ENCODE assay signal across 8 cellular contexts in the genomic region with DNA sequence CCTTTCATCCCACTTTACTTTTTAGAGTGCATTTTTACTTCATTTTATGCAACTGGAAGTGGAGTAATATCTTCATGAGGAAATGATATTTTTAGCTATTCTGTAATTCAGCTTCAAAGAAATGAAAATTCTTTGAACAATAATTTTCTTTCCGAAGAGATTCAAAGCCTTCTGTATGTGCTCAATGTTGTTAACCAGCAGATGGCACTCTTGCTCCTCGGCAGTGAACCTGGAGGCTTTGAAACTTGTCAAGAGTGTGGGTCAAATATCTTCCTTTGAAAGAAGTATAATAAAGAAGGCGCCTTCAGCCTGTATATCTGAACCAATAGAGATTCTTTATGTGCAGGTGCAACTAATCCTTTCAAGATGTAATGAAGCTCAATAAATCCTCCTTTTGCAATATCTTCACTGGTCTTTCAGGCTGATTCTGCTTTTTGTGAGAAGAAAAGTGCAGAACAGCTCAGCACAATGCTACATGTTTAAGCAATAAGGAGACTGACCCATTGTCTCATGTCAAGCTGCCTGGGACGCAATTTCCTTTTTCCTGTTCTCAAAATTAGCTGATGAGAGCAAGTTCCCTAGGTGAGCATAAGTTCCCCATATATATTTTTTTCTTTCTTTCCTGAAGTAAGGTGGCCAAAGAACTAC.
DNase-seq lines count a peak whose midpoint lies in the region; ATAC-seq, FAIRE-seq and TF ChIP-seq lines count a peak whose summit lies in the region.

No MANE protein-coding gene starts in this region.

- no peak for DNase-seq in D721Med (ENCODE audit: insufficient read length, low spot score)
- DNase-seq in NCI-H510A treated with DMSO at 0.1 percent for 48 hours (lab: John Stamatoyannopoulos, UW): peak; percentile 60
- DNase-seq in activated CD4-positive, alpha-beta T cell treated with anti-CD3 and anti-CD28 coated beads, Interleukin-2, amount 50 U/mL, for 48 hours: peak; percentile 38 to 52
- peak in 8 of 9 donors; percentile 13 to 68 (median 58) for DNase-seq in naive thymus-derived CD4-positive, alpha-beta T cell
- no peak for DNase-seq in type B pancreatic cell (ENCODE audit: extremely low spot score, unreplicated experiment)

- POLR2A ChIA-PET in naive thymus-derived CD4-positive, alpha-beta T cell (lab: Charles Lee): no interaction called here

- intact Hi-C loops in naive thymus-derived CD4-positive, alpha-beta T cell (cut with micrococcal nuclease): loop anchor here (1.0 to 2.0 kb wide), 5 partner anchors 40 to 1815 kb away; no protein-coding TSS in a partner anchor

- H3K4me1 Mint-ChIP-seq in naive thymus-derived CD4-positive, alpha-beta T cell: peaks cover 0 to 5% (median 3%) of the 10 kb centered on the region in 7 donors
- peaks cover 11% of the 10 kb centered on the region for H3K4me1 Mint-ChIP-seq in type B pancreatic cell (ENCODE audit: unreplicated experiment)

- H3K27ac ChIP-seq in naive thymus-derived CD4-positive, alpha-beta T cell (ENCODE audit: low read depth, low read length): no peak overlapping the region

- no peaks in the 10 kb centered on the region for H3K9me3 ChIP-seq in naive thymus-derived CD4-positive, alpha-beta T cell (ENCODE audit: control insufficient read depth in 2 of 3, low read length in 3 of 3)

- no peaks in the 10 kb centered on the region for H3K36me3 ChIP-seq in naive thymus-derived CD4-positive, alpha-beta T cell (ENCODE audit: control insufficient read depth in 2 of 3, insufficient read depth in 3 of 3, low read length in 3 of 3)

- ATAC-seq in GM19395 (IDR thresholded peaks at IDR 0.05; ENCODE audit: unreplicated experiment) (peak; percentile 83), HG03442 (IDR thresholded peaks at IDR 0.05; ENCODE audit: unreplicated experiment) (peak; percentile 78), esophagus mucosa (peak; percentile 58)
- ATAC-seq in naive thymus-derived CD4-positive, alpha-beta T cell: peak; percentile 63

- H3K9me3 Mint-ChIP-seq in naive thymus-derived CD4-positive, alpha-beta T cell: no peaks in the 10 kb centered on the region
- H3K9me3 Mint-ChIP-seq in type B pancreatic cell: no peaks in the 10 kb centered on the region

- peaks cover 0 to 4% (median 0%) of the 10 kb centered on the region in 5 donors for H3K27me3 Mint-ChIP-seq in naive thymus-derived CD4-positive, alpha-beta T cell
- H3K27me3 Mint-ChIP-seq in type B pancreatic cell: no peaks in the 10 kb centered on the region

- no peaks in the 10 kb centered on the region for H3K4me1 ChIP-seq in naive thymus-derived CD4-positive, alpha-beta T cell (ENCODE audit: control insufficient read depth in 2 of 2, insufficient read depth in 2 of 2, low read length in 2 of 2)

- H3K4me3 Mint-ChIP-seq in naive thymus-derived CD4-positive, alpha-beta T cell: no peak overlapping the region
- H3K4me3 Mint-ChIP-seq in type B pancreatic cell: no peak overlapping the region

- no peak overlapping the region for H3K4me3 ChIP-seq in naive thymus-derived CD4-positive, alpha-beta T cell (ENCODE audit: low read length)

- no peaks in the 10 kb centered on the region for H3K27me3 ChIP-seq in naive thymus-derived CD4-positive, alpha-beta T cell (ENCODE audit: control insufficient read depth in 2 of 2, insufficient read depth in 2 of 2, low read length in 2 of 2)

- H3K27ac Mint-ChIP-seq in naive thymus-derived CD4-positive, alpha-beta T cell: no peak overlapping the region
- H3K27ac Mint-ChIP-seq in type B pancreatic cell: no peak overlapping the region

- CTCF ChIA-PET in naive thymus-derived CD4-positive, alpha-beta T cell (lab: Charles Lee): interaction anchor here (0.7 to 4.6 kb wide), 11 partner anchors 10 to 1620 kb away, joined by 3 to 44 read pairs (median 3); no protein-coding TSS in a partner anchor

- TF ChIP-seq CTCF in D721Med (IDR thresholded peaks at IDR 0.05; ENCODE audit: insufficient read depth, missing control alignments): peak; percentile 98
- peak; percentile 95 for TF ChIP-seq CTCF in type B pancreatic cell (conservative IDR thresholded peaks at IDR 0.05)

- peak; percentile 55 for FAIRE-seq in D721Med (lab: Jason Lieb, UNC)

- H3K36me3 Mint-ChIP-seq in naive thymus-derived CD4-positive, alpha-beta T cell: no peaks in the 10 kb centered on the region
- no peaks in the 10 kb centered on the region for H3K36me3 Mint-ChIP-seq in type B pancreatic cell

Comparison
In these comparisons a context has a peak if more than half of its experiments do, and no peak if none do; other contexts are left out.
1. DNase-seq: peak in NCI-H510A treated with DMSO at 0.1 percent for 48 hours (single experiment), activated CD4-positive, alpha-beta T cell treated with anti-CD3 and anti-CD28 coated beads, Interleukin-2, amount 50 U/mL, for 48 hours (2 of 2) and naive thymus-derived CD4-positive, alpha-beta T cell (8 of 9); none in D721Med (single experiment) and type B pancreatic cell (single experiment).
2. Peak in every context shown above with its lines, with median percentiles within 50 percentile points of each other: ATAC-seq.